21 cellular contexts compared by ENCODE assay signal in the genomic region with DNA sequence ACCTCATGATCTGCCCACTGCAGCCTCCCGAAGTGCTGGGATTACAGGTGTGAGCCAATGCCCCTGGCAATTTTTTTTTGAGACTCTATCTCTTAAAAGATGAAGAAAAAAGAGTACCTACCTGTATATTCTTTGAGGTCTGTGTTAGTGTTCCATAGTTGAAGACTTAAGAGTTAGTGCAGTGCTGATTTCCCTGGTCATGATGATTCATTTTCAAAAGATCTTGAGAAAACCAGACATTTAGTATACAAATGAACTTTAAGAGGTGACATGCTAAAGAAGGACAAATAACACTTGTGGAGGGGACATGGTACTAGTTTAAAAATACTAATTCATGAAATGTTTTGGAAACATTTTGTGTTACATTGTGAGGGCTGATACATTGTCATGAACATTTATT. TPM values are rescaled to one million over a fixed set of nuclear protein-coding genes. Genes with fewer than 3 reads are reported as not detected.
DNase-seq lines count a peak whose midpoint lies in the region; ATAC-seq and TF ChIP-seq lines count a peak whose summit lies in the region.
"Had no signal": no experiment of that assay in that cellular context is flagged by ENCODE, and none has a peak within 500 bp of the region (broad histone marks: within the 10 kb centered on the region; RNA-seq: fewer than 3 reads in every experiment).

No MANE protein-coding gene starts in this region.

- no peak overlapping the region for H3K4me3 ChIP-seq in CD4-positive, CD25-positive, alpha-beta regulatory T cell (ENCODE audit: low read depth, low read length)
- no peak overlapping the region for H3K4me3 ChIP-seq in GM23338
- H3K4me3 ChIP-seq: cardiac muscle cell, left ventricle myocardium inferior, testis had no signal

- intact Hi-C loops in Right ventricle myocardium superior (cut with DNase I), result no loop called here

- H3K4me1 ChIP-seq in CD4-positive, CD25-positive, alpha-beta regulatory T cell (ENCODE audit: control insufficient read depth, insufficient read depth, low read length, poor library complexity, severe bottlenecking), result peaks cover 12% of the 10 kb centered on the region
- H3K4me1 ChIP-seq in GM23338 (ENCODE audit: insufficient read depth), result no peaks in the 10 kb centered on the region; the same call in 1 of the 2 replicates
- H3K4me1 ChIP-seq: testis had no signal

- H3K27me3 Mint-ChIP-seq in CD4-positive, CD25-positive, alpha-beta regulatory T cell, result no peaks in the 10 kb centered on the region
- H3K27me3 Mint-ChIP-seq in GM23338 (ENCODE audit: insufficient read depth, low read depth, poor library complexity), result peaks cover 8% of the 10 kb centered on the region
- H3K27me3 Mint-ChIP-seq: activated naive CD8-positive, alpha-beta T cell treated with anti-CD3 and anti-CD28 coated beads for 36 hours had no signal

- H3K36me3 Mint-ChIP-seq in CD4-positive, CD25-positive, alpha-beta regulatory T cell, result peaks cover 11% of the 10 kb centered on the region
- H3K36me3 Mint-ChIP-seq in GM23338 (ENCODE audit: low read depth), result no peaks in the 10 kb centered on the region

- H2AFZ ChIP-seq in GM23338, result no peak overlapping the region

- peak overlapping the region in 1 of 4 donors; percentile 3 for H3K4me3 Mint-ChIP-seq in CD4-positive, CD25-positive, alpha-beta regulatory T cell
- no peak overlapping the region for H3K4me3 Mint-ChIP-seq in GM23338
- H3K4me3 Mint-ChIP-seq: activated naive CD8-positive, alpha-beta T cell treated with anti-CD3 and anti-CD28 coated beads for 36 hours; neural crest cell had no signal

- no peaks in the 10 kb centered on the region for H3K9me3 ChIP-seq in CD4-positive, CD25-positive, alpha-beta regulatory T cell (ENCODE audit: control insufficient read depth in 2 of 2, low read length in 2 of 2)
- H3K9me3 ChIP-seq: left ventricle myocardium inferior, testis had no signal

- DNase-seq in CD4-positive, CD25-positive, alpha-beta regulatory T cell, result no peak
- DNase-seq in GM23338 (ENCODE audit: low spot score), result no peak
- DNase-seq in amniotic epithelial cell (ENCODE audit: low read depth), result peak; percentile 47
- peak; percentile 25 for DNase-seq in hepatic stellate cell (ENCODE audit: low spot score)
- no peak for DNase-seq in Right ventricle myocardium superior
- DNase-seq in iPS-NIHi11 (ENCODE audit: low spot score), result no peak
- DNase-seq: activated CD4-positive, alpha-beta T cell treated with anti-CD3 and anti-CD28 coated beads, Interleukin-2, amount 50 U/mL, for 4 hours; activated naive CD8-positive, alpha-beta T cell treated with anti-CD3 and anti-CD28 coated beads for 36 hours; activated T-cell treated with anti-CD3 and anti-CD28 coated beads, Interleukin-2, amount 50 U/mL, for 1 hour; Kasumi-1; left ventricle myocardium inferior; NCI-H1092 treated with DMSO at 0.1 percent for 48 hours; NCI-H2029 treated with DMSO at 0.1 percent for 48 hours; retina; testis had no signal

- no peak overlapping the region for H3K27ac ChIP-seq in CD4-positive, CD25-positive, alpha-beta regulatory T cell (ENCODE audit: insufficient read depth, low read length, poor library complexity, severe bottlenecking)
- H3K27ac ChIP-seq in GM23338 (ENCODE audit: low read depth), result 0 out of 2 replicates have a peak overlapping the region, but pooled peaks have one; percentile 2
- H3K27ac ChIP-seq: cardiac muscle cell, left ventricle myocardium inferior, testis had no signal

- no peaks in the 10 kb centered on the region for H3K9me3 Mint-ChIP-seq in CD4-positive, CD25-positive, alpha-beta regulatory T cell
- no peaks in the 10 kb centered on the region for H3K9me3 Mint-ChIP-seq in GM23338
- H3K9me3 Mint-ChIP-seq: activated naive CD8-positive, alpha-beta T cell treated with anti-CD3 and anti-CD28 coated beads for 36 hours; neural crest cell had no signal

- H3K36me3 ChIP-seq in CD4-positive, CD25-positive, alpha-beta regulatory T cell (ENCODE audit: control insufficient read depth, insufficient read depth, low read length), result no peaks in the 10 kb centered on the region
- H3K36me3 ChIP-seq in GM23338 (ENCODE audit: insufficient read depth), result no peaks in the 10 kb centered on the region
- H3K36me3 ChIP-seq: cardiac muscle cell, left ventricle myocardium inferior had no signal

- no peak overlapping the region for H3K4me2 ChIP-seq in GM23338

- no peaks in the 10 kb centered on the region for H3K27me3 ChIP-seq in CD4-positive, CD25-positive, alpha-beta regulatory T cell (ENCODE audit: control insufficient read depth, insufficient read depth, low read length)
- no peaks in the 10 kb centered on the region for H3K27me3 ChIP-seq in GM23338 (ENCODE audit: insufficient read depth)
- H3K27me3 ChIP-seq: cardiac muscle cell, testis had no signal

- no peaks in the 10 kb centered on the region for H3F3A ChIP-seq in GM23338 (replicated peaks; ENCODE audit: low read depth)

- H3K9me2 ChIP-seq in GM23338 (ENCODE audit: insufficient read depth), result no peaks in the 10 kb centered on the region

- peaks cover 17 to 77% (median 50%) of the 10 kb centered on the region in 4 donors for H3K4me1 Mint-ChIP-seq in CD4-positive, CD25-positive, alpha-beta regulatory T cell
- H3K4me1 Mint-ChIP-seq in GM23338, result peaks cover 5% of the 10 kb centered on the region; the same call in 2 of the 3 replicates

- H4K20me1 ChIP-seq in GM23338 (replicated peaks; ENCODE audit: insufficient read depth), result peaks cover 57% of the 10 kb centered on the region

- no peak for ATAC-seq in CD4-positive, CD25-positive, alpha-beta regulatory T cell (ENCODE audit: low read depth in 2 of 2)
- ATAC-seq in GM23338 (no peak), HG03442 (IDR thresholded peaks at IDR 0.05; ENCODE audit: unreplicated experiment) (no peak), Right ventricle myocardium superior (ENCODE audit: poor library complexity) (no peak)

- H3K27ac Mint-ChIP-seq in CD4-positive, CD25-positive, alpha-beta regulatory T cell, result peak overlapping the region; percentile 7 to 79 (median 75)
- H3K27ac Mint-ChIP-seq in GM23338, result no peak overlapping the region; the same call in 1 of the 2 replicates
- H3K27ac Mint-ChIP-seq: activated naive CD8-positive, alpha-beta T cell treated with anti-CD3 and anti-CD28 coated beads for 36 hours had no signal

- TF ChIP-seq CTCF in GM23338 (conservative IDR thresholded peaks at IDR 0.05; ENCODE audit: low read depth in 2 of 2), result no peak

- H3K79me2 ChIP-seq in GM23338 (replicated peaks; ENCODE audit: insufficient read depth), result peaks cover 100% of the 10 kb centered on the region

TF ChIP-seq in GM23338, 12 proteins besides CTCF, POLR2A, EP300 and RAD21 (continues in another document):
- TF ChIP-seq EZH2 (IDR thresholded peaks at IDR 0.05; ENCODE audit: low read depth, unreplicated experiment) (no peak), CREB1 (CRISPR knock-in tag; IDR thresholded peaks at IDR 0.05; ENCODE audit: low read depth) (no peak), EZH2phosphoT487 (IDR thresholded peaks at IDR 0.05; ENCODE audit: unreplicated experiment) (no peak)
- TF ChIP-seq, protein P1, sequence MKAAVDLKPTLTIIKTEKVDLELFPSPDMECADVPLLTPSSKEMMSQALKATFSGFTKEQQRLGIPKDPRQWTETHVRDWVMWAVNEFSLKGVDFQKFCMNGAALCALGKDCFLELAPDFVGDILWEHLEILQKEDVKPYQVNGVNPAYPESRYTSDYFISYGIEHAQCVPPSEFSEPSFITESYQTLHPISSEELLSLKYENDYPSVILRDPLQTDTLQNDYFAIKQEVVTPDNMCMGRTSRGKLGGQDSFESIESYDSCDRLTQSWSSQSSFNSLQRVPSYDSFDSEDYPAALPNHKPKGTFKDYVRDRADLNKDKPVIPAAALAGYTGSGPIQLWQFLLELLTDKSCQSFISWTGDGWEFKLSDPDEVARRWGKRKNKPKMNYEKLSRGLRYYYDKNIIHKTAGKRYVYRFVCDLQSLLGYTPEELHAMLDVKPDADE (IDR thresholded peaks at IDR 0.05), result no peak

RNA-seq across cellular contexts. Expression of gene CBL, which starts 17.7 kb away (rescaled TPM):
- 35.6 TPM for total RNA-seq in CD4-positive, CD25-positive, alpha-beta regulatory T cell
- 10 to 100 TPM in 1 of 4 donors, 1 to 10 TPM in 3; 7.9 to 11.7 (median 8.8) TPM for polyA plus RNA-seq in CD4-positive, CD25-positive, alpha-beta regulatory T cell
- 67.6 and 67.8 TPM in 2 replicates for total RNA-seq in GM23338 (2014; rRNA removed; shearing (Covaris generic))
- polyA plus RNA-seq in GM23338 (2016; fragmentation: Nextera tagmentation; extraction: Ambion mirVana), result 31.6 and 40.1 TPM in 2 replicates
- 6.5 TPM for total RNA-seq in Right ventricle myocardium superior

RNA-seq across cellular contexts. Expression of gene NHERF4, which starts 38.6 kb away (rescaled TPM):
- total RNA-seq in CD4-positive, CD25-positive, alpha-beta regulatory T cell, result not detected
- not detected for polyA plus RNA-seq in CD4-positive, CD25-positive, alpha-beta regulatory T cell
- total RNA-seq in GM23338 (2014; rRNA removed; shearing (Covaris generic)), result not detected in 2 replicates
- 0.15 TPM in 1 of 2 replicates, not detected in the other for polyA plus RNA-seq in GM23338 (2016; fragmentation: Nextera tagmentation; extraction: Ambion mirVana)
- not detected for total RNA-seq in Right ventricle myocardium superior
- total RNA-seq: activated naive CD8-positive, alpha-beta T cell treated with anti-CD3 and anti-CD28 coated beads for 36 hours; epithelial cell of proximal tubule; HT1080; left ventricle myocardium inferior; NCI-H460 had no signal

RNA-seq across cellular contexts. Expression of gene NLRX1, which starts 55.3 kb away (rescaled TPM):
- total RNA-seq in CD4-positive, CD25-positive, alpha-beta regulatory T cell, result 7.8 TPM
- 1 to 10 TPM; 5.0 to 6.7 (median 5.8) TPM for polyA plus RNA-seq in CD4-positive, CD25-positive, alpha-beta regulatory T cell
- 13.8 and 14.2 TPM in 2 replicates for total RNA-seq in GM23338 (2014; rRNA removed; shearing (Covaris generic))
- polyA plus RNA-seq in GM23338 (2016; fragmentation: Nextera tagmentation; extraction: Ambion mirVana), result 2.8 and 3.4 TPM in 2 replicates
- 34.0 TPM for total RNA-seq in Right ventricle myocardium superior

Comparison
In these comparisons a context has a peak if more than half of its experiments do, and no peak if none do; other contexts are left out.
1. DNase-seq: peak in amniotic epithelial cell (single experiment) and hepatic stellate cell (single experiment); none in CD4-positive, CD25-positive, alpha-beta regulatory T cell (0 of 3), GM23338 (single experiment), Right ventricle myocardium superior (single experiment) and iPS-NIHi11 (single experiment).